In the genomic region with DNA sequence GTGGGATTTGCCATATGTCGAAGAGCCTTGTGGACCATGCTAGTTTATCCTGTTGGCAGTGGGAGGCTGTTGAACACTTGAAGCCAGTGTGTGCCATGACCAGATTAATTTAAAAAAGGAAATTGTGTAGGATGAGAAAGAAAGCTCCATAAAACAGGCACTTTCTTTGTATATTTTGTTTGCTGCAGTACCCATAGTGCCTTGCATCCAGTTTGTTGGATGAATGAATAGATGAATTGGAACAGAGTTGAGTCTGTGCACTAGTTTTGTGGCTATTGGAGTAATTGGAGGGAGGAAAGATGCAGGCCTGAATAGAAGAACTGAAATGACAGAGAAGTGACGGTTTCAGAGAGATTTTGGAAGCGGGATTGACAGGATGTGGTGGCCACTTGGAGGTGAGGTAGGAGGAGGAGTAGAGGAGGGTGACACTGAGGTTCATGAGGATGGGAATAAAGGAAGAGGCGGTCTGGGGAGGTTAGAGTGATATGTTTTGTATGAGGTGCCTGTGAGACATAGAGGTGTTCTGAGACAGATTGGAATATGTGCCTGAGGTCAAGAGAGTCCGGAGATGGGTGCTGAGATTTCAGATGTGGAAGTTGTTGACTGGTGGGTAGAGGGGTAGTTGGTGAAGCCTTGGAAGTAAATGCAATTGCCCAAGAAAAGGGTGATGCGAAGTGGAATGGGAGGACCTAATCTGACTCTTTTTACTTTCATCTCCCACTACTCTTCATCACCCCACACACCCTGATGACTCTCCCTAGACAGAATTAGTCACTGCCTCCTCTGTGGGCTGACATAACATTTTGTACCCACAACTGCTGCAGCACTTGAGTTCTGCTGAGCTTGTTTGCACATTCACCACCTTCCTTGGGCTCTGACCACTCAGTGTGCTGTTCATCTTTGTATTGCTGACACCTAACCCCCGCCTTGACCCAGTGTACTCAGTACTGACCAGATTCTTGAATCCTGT, we compare ENCODE assay signal across 1 cellular context.
TF ChIP-seq lines count a peak whose summit lies in the region.

No MANE protein-coding gene starts in this region.

TF ChIP-seq in GM12878, 131 proteins besides CTCF, POLR2A, EP300 and RAD21:
- TF ChIP-seq NFIC (IDR thresholded peaks at IDR 0.05; ENCODE audit: low read depth, low read length) (no peak), TARDBP (IDR thresholded peaks at IDR 0.05; ENCODE audit: borderline replicate concordance) (no peak), HSF1 (IDR thresholded peaks at IDR 0.05; ENCODE audit: low read depth, low read length) (no peak), ETV6 (conservative IDR thresholded peaks at IDR 0.05 in 1 of 2, IDR thresholded peaks at IDR 0.05 in 1 of 2; ENCODE audit: borderline replicate concordance in 1 of 2, low read depth in 1 of 2) (no peak), YBX1 (IDR thresholded peaks at IDR 0.05) (no peak), SMARCA5 (IDR thresholded peaks at IDR 0.05) (no peak), BRCA1 (IDR thresholded peaks at IDR 0.05; ENCODE audit: low read depth, low read length) (no peak), PAX8 (IDR thresholded peaks at IDR 0.05) (no peak), MEF2B (IDR thresholded peaks at IDR 0.05; ENCODE audit: partially characterized antibody, poor library complexity, severe bottlenecking) (no peak), STAT1 (conservative IDR thresholded peaks at IDR 0.05) (no peak), GABPA (IDR thresholded peaks at IDR 0.05; ENCODE audit: low read depth) (no peak), ZBTB33 (IDR thresholded peaks at IDR 0.05) (no peak), NFXL1 (IDR thresholded peaks at IDR 0.05; ENCODE audit: borderline replicate concordance) (no peak)
- TF ChIP-seq, protein P1, sequence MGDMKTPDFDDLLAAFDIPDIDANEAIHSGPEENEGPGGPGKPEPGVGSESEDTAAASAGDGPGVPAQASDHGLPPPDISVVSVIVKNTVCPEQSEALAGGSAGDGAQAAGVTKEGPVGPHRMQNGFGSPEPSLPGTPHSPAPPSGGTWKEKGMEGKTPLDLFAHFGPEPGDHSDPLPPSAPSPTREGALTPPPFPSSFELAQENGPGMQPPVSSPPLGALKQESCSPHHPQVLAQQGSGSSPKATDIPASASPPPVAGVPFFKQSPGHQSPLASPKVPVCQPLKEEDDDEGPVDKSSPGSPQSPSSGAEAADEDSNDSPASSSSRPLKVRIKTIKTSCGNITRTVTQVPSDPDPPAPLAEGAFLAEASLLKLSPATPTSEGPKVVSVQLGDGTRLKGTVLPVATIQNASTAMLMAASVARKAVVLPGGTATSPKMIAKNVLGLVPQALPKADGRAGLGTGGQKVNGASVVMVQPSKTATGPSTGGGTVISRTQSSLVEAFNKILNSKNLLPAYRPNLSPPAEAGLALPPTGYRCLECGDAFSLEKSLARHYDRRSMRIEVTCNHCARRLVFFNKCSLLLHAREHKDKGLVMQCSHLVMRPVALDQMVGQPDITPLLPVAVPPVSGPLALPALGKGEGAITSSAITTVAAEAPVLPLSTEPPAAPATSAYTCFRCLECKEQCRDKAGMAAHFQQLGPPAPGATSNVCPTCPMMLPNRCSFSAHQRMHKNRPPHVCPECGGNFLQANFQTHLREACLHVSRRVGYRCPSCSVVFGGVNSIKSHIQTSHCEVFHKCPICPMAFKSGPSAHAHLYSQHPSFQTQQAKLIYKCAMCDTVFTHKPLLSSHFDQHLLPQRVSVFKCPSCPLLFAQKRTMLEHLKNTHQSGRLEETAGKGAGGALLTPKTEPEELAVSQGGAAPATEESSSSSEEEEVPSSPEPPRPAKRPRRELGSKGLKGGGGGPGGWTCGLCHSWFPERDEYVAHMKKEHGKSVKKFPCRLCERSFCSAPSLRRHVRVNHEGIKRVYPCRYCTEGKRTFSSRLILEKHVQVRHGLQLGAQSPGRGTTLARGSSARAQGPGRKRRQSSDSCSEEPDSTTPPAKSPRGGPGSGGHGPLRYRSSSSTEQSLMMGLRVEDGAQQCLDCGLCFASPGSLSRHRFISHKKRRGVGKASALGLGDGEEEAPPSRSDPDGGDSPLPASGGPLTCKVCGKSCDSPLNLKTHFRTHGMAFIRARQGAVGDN (IDR thresholded peaks at IDR 0.05) = no peak
- TF ChIP-seq, protein P2, sequence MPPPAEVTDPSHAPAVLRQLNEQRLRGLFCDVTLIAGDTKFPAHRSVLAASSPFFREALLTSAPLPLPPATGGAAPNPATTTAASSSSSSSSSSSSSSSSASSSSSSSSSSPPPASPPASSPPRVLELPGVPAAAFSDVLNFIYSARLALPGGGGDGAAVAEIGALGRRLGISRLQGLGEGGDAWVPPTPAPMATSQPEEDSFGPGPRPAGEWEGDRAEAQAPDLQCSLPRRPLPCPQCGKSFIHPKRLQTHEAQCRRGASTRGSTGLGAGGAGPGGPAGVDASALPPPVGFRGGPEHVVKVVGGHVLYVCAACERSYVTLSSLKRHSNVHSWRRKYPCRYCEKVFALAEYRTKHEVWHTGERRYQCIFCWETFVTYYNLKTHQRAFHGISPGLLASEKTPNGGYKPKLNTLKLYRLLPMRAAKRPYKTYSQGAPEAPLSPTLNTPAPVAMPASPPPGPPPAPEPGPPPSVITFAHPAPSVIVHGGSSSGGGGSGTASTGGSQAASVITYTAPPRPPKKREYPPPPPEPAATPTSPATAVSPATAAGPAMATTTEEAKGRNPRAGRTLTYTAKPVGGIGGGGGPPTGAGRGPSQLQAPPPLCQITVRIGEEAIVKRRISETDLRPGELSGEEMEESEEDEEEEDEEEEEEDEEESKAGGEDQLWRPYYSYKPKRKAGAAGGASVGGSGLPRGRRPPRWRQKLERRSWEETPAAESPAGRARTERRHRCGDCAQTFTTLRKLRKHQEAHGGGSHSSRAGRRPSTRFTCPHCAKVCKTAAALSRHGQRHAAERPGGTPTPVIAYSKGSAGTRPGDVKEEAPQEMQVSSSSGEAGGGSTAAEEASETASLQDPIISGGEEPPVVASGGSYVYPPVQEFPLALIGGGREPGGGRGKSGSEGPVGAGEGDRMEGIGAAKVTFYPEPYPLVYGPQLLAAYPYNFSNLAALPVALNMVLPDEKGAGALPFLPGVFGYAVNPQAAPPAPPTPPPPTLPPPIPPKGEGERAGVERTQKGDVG (CRISPR knock-in tag; IDR thresholded peaks at IDR 0.05) = no peak
